Comparison of ENCODE assay signal across 8 cellular contexts in the genomic region with DNA sequence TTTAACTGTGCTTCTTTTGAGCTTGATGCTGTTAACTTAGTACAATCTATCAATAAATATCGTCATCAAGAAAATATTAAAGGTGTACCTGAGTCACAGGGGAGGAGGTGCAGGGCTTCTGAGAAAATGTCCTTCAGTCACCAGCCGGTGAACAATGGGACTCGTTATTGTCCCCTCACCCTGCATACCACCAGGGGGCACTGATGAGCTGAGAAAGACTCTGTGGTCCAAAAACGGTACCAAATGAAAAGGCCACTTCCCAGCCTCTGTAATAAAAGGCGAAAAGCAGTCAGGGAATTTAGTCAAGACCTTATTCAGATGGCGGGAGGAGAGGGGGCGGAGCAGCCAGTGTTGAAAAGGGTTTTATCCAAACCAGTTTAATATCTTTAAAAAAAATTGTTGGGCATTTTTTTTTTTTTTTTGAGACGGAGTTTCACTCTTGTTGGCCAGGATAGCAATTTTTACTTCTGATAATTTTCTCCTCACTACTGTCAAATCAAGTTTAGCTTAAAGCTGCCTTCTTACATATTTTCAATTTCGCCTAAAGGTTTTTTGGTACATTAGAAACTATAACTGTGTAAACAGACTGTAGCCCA.
A peak's percentile ranks its signal among the peaks of the same experiment; 100 is the strongest.
DNase-seq lines count a peak whose midpoint lies in the region; ATAC-seq and TF ChIP-seq lines count a peak whose summit lies in the region.

No MANE protein-coding gene starts in this region.

- H3K27ac Mint-ChIP-seq in natural killer cell: no peak overlapping the region
- H3K27ac Mint-ChIP-seq in natural killer cell treated with Interleukin-12 subunit alpha and Interleukin-12 subunit beta and Interleukin-15 and Interleukin-18, amount 100 ng/mL, for 72 hours: no peak overlapping the region

- intact Hi-C loops in natural killer cell (cut with micrococcal nuclease): no loop called here

- H3K36me3 Mint-ChIP-seq in natural killer cell: no peaks in the 10 kb centered on the region
- H3K36me3 Mint-ChIP-seq in natural killer cell treated with Interleukin-12 subunit alpha and Interleukin-12 subunit beta and Interleukin-15 and Interleukin-18, amount 100 ng/mL, for 72 hours: no peaks in the 10 kb centered on the region

- in situ Hi-C loops in astrocyte of the spinal cord (cut with HindIII; ENCODE audit: low sequenced_read_pairs): no loop called here

- peaks cover 0 to 3% of the 10 kb centered on the region in 2 donors for H3K9me3 Mint-ChIP-seq in natural killer cell
- H3K9me3 Mint-ChIP-seq in natural killer cell treated with Interleukin-12 subunit alpha and Interleukin-12 subunit beta and Interleukin-15 and Interleukin-18, amount 100 ng/mL, for 72 hours: peaks cover 3% of the 10 kb centered on the region

- H3K27me3 Mint-ChIP-seq in natural killer cell (ENCODE audit: low read depth in 2 of 2): no peaks in the 10 kb centered on the region
- no peaks in the 10 kb centered on the region for H3K27me3 Mint-ChIP-seq in natural killer cell treated with Interleukin-12 subunit alpha and Interleukin-12 subunit beta and Interleukin-15 and Interleukin-18, amount 100 ng/mL, for 72 hours

- TF ChIP-seq CTCF in natural killer cell (IDR thresholded peaks at IDR 0.05) (peak; percentile 29), astrocyte of the spinal cord (IDR thresholded peaks at IDR 0.05; ENCODE audit: low read depth, low read length) (peak; percentile 90)

- no peak for DNase-seq in natural killer cell
- no peak for DNase-seq in natural killer cell treated with Interleukin-12 subunit alpha and Interleukin-12 subunit beta and Interleukin-15 and Interleukin-18, amount 100 ng/mL, for 72 hours (ENCODE audit: low spot score)
- peak; percentile 0 for DNase-seq in NCI-H82 treated with DMSO at 0.1 percent for 48 hours (lab: John Stamatoyannopoulos, UW; ENCODE audit: unreplicated experiment)
- peak; percentile 27 for DNase-seq in astrocyte of the spinal cord (ENCODE audit: low read depth, low spot score)
- DNase-seq in islet precursor cell: peak; percentile 67
- DNase-seq in stimulated activated CD4-positive, alpha-beta T cell treated with anti-CD3 and anti-CD28 coated beads, Interleukin-4, amount 100 ng/mL, for 48 hours (ENCODE audit: low read depth in 2 of 2): peak; percentile 32 to 63

- no peak for ATAC-seq in natural killer cell
- no peak for ATAC-seq in natural killer cell treated with Interleukin-12 subunit alpha and Interleukin-12 subunit beta and Interleukin-15 and Interleukin-18, amount 100 ng/mL, for 72 hours
- ATAC-seq in HG02885 (IDR thresholded peaks at IDR 0.05; ENCODE audit: poor library complexity, unreplicated experiment): peak; percentile 85
- no peak for ATAC-seq in GM21447 (IDR thresholded peaks at IDR 0.05; ENCODE audit: unreplicated experiment)

- H3K4me3 Mint-ChIP-seq in natural killer cell: no peak overlapping the region
- H3K4me3 Mint-ChIP-seq in natural killer cell treated with Interleukin-12 subunit alpha and Interleukin-12 subunit beta and Interleukin-15 and Interleukin-18, amount 100 ng/mL, for 72 hours: no peak overlapping the region

- H3K4me3 ChIP-seq in astrocyte of the spinal cord (ENCODE audit: low read depth, low read length): no peak overlapping the region

- no peaks in the 10 kb centered on the region for H3K4me1 Mint-ChIP-seq in natural killer cell
- no peaks in the 10 kb centered on the region for H3K4me1 Mint-ChIP-seq in natural killer cell treated with Interleukin-12 subunit alpha and Interleukin-12 subunit beta and Interleukin-15 and Interleukin-18, amount 100 ng/mL, for 72 hours (ENCODE audit: low read depth in 2 of 2)

Comparison
In these comparisons a context has a peak if more than half of its experiments do, and no peak if none do; other contexts are left out.
1. DNase-seq: peak in NCI-H82 treated with DMSO at 0.1 percent for 48 hours (single experiment), astrocyte of the spinal cord (single experiment), islet precursor cell (single experiment) and stimulated activated CD4-positive, alpha-beta T cell treated with anti-CD3 and anti-CD28 coated beads, Interleukin-4, amount 100 ng/mL, for 48 hours (2 of 2); none in natural killer cell (single experiment) and natural killer cell treated with Interleukin-12 subunit alpha and Interleukin-12 subunit beta and Interleukin-15 and Interleukin-18, amount 100 ng/mL, for 72 hours (single experiment).